Comparison of ENCODE assay signal across 8 cellular contexts in genomic region chr3:179562467-179563297, GRCh38. TPM values are rescaled to one million over a fixed set of nuclear protein-coding genes. Genes with fewer than 3 reads are reported as not detected.
DNase-seq lines count a peak whose midpoint lies in the region; ATAC-seq and TF ChIP-seq lines count a peak whose summit lies in the region.

Gene ACTL6A, plus strand, starts transcription at chr3:179562926. Its CDS starts 167 bp downstream, at chr3:179563093.

- H3K4me3 Mint-ChIP-seq in T-helper 17 cell (peak within 1 kb of the TSS; percentile 98), progenitor cell of endocrine pancreas (ENCODE audit: low read depth) (peak within 1 kb of the TSS; percentile 99)

- H3K36me3 Mint-ChIP-seq in T-helper 17 cell (ENCODE audit: low read depth), result no peaks in the 10 kb centered on the region
- H3K36me3 Mint-ChIP-seq in progenitor cell of endocrine pancreas (ENCODE audit: insufficient read depth), result no peaks in the 10 kb centered on the region

- peak; percentile 98 for DNase-seq in NCI-H1694 treated with DMSO at 0.1 percent for 48 hours (lab: John Stamatoyannopoulos, UW)
- DNase-seq in T-helper 17 cell, result peak; percentile 92 to 99 (median 95)
- DNase-seq in amygdala (lab: John Stamatoyannopoulos, UW), result peak; percentile 86 to 100 (median 99)
- peak; percentile 100 for DNase-seq in left ventricle myocardium inferior
- peak; percentile 99 for DNase-seq in progenitor cell of endocrine pancreas (ENCODE audit: low spot score, unreplicated experiment)
- DNase-seq in ureter (ENCODE audit: low spot score), result peak; percentile 100

- TF ChIP-seq CTCF in left ventricle myocardium inferior (IDR thresholded peaks at IDR 0.05; ENCODE audit: borderline replicate concordance), result no peak
- no peak for TF ChIP-seq CTCF in progenitor cell of endocrine pancreas (IDR thresholded peaks at IDR 0.05; ENCODE audit: unreplicated experiment)

- no peaks in the 10 kb centered on the region for H3K36me3 ChIP-seq in left ventricle myocardium inferior

- intact Hi-C loops in left ventricle myocardium inferior (cut with micrococcal nuclease), result no loop called here

- H3K27ac Mint-ChIP-seq in T-helper 17 cell (peak within 1 kb of the TSS; percentile 89), progenitor cell of endocrine pancreas (peak within 1 kb of the TSS; percentile 99)

- H3K9me3 ChIP-seq in T-helper 17 cell (ENCODE audit: control insufficient read depth, low read length, poor library complexity, severe bottlenecking) (no peaks in the 10 kb centered on the region), left ventricle myocardium inferior (replicated peaks) (no peaks in the 10 kb centered on the region)

- peak; percentile 83 for TF ChIP-seq POLR2A in GM15510 (IDR thresholded peaks at IDR 0.05; ENCODE audit: borderline replicate concordance, extremely low read depth, insufficient read length)

- H3K27me3 ChIP-seq in left ventricle myocardium inferior (ENCODE audit: low read depth), result no peaks in the 10 kb centered on the region

- H3K4me1 ChIP-seq in left ventricle myocardium inferior, result peaks cover 19% of the 10 kb centered on the region

- H3K27me3 Mint-ChIP-seq in T-helper 17 cell, result no peaks in the 10 kb centered on the region
- no peaks in the 10 kb centered on the region for H3K27me3 Mint-ChIP-seq in progenitor cell of endocrine pancreas

- H3K4me3 ChIP-seq in left ventricle myocardium inferior, result peak within 1 kb of the TSS; percentile 90

- ATAC-seq in HG02885 (IDR thresholded peaks at IDR 0.05; ENCODE audit: poor library complexity, unreplicated experiment) (peak; percentile 95), T-helper 17 cell (peak; percentile 94)

- H3K4me1 Mint-ChIP-seq in T-helper 17 cell (peaks cover 26% of the 10 kb centered on the region), progenitor cell of endocrine pancreas (ENCODE audit: low read depth) (peaks cover 14% of the 10 kb centered on the region)

- H3K27ac ChIP-seq in left ventricle myocardium inferior (replicated peaks), result peak within 1 kb of the TSS; percentile 93

- no peaks in the 10 kb centered on the region for H3K9me3 Mint-ChIP-seq in progenitor cell of endocrine pancreas (ENCODE audit: low read depth)

RNA-seq across cellular contexts. Expression of gene ACTL6A, which starts in this region (rescaled TPM):
- 10 to 100 TPM; 30.5 to 31.7 TPM for total RNA-seq in T-helper 17 cell
- total RNA-seq in left ventricle myocardium inferior, result 22.6 TPM
- total RNA-seq in progenitor cell of endocrine pancreas, result 72.4 and 75.6 TPM in 2 replicates
- 45.8 TPM for total RNA-seq in ureter

Comparison
In these comparisons a context has a peak if more than half of its experiments do, and no peak if none do; other contexts are left out.
1. Peak in every context shown above with its lines: DNase-seq, ATAC-seq, H3K4me3 ChIP-seq and H3K27ac ChIP-seq.